ENCODE assay signal across 15 cellular contexts in the genomic region with DNA sequence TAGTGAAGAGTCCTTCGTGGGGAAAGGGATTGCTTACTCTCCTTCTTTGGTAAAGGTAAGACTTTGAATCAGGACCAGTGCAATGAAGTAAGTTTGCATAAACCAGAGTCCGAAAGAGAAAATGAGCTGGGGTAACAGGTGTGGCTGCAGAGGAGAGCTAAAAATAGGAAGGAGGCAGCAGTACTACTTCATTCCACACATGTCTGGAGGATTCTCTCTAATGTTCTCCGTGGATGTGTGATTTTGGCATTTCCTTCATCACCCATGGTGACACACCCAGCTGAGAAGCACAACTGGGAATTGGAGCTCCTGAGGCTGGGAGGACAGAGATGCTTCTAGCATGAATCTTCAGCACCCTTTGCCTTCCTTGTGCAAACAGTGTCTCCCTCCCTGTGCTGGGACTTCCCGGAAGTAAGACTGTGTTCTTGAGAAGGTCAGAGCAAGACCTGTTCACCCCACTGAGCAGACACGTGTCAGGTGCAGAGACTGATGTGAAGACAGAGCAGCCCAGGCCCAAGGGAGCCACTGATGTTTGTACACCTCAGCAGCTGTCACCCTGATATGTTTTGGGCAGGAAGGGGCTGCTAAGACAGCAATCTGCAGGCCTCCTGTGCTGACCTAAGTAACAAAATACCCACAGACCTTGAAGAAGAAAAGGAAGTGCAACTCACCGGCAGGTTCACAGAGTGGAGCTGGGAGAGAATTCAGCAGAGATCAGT. TPM values are rescaled to one million over a fixed set of nuclear protein-coding genes. Genes with fewer than 3 reads are reported as not detected.
DNase-seq lines count a peak whose midpoint lies in the region; ATAC-seq and TF ChIP-seq lines count a peak whose summit lies in the region.
"Had no signal": no experiment of that assay in that cellular context is flagged by ENCODE, and none has a peak within 500 bp of the region (broad histone marks: within the 10 kb centered on the region; RNA-seq: fewer than 3 reads in every experiment).

No MANE protein-coding gene starts in this region.

- POLR2A ChIA-PET in OCI-LY7 (lab: Charles Lee) = interaction anchor here (0.7 to 6.7 kb wide), 22 partner anchors 9 to 300 kb away, joined by 3 to 71 read pairs (median 4); partner anchors contain the start of genes FCRL1 and FCRL2

- TF ChIP-seq CTCF in GM12865 (IDR thresholded peaks at IDR 0.05; ENCODE audit: insufficient read depth, low read depth, low read length, missing control alignments) (no peak), OCI-LY7 (conservative IDR thresholded peaks at IDR 0.05; ENCODE audit: low read length) (no peak), tibial nerve (IDR thresholded peaks at IDR 0.05) (no peak)

- no peak for TF ChIP-seq EP300 in tibial nerve (IDR thresholded peaks at IDR 0.05)

- H3K9me3 ChIP-seq in OCI-LY7 (ENCODE audit: low read length) = peaks cover 7% of the 10 kb centered on the region; the same call in 1 of the 2 replicates
- H3K9me3 ChIP-seq in tibial nerve = peaks cover 0 to 3% (median 0%) of the 10 kb centered on the region in 4 donors
- H3K9me3 ChIP-seq: tibial artery had no signal

- no peaks in the 10 kb centered on the region for H3K27me3 ChIP-seq in tibial nerve
- H3K27me3 ChIP-seq: tibial artery had no signal

- peak overlapping the region; percentile 97 for H3K27ac ChIP-seq in OCI-LY7 (ENCODE audit: low read depth, low read length, poor library complexity, severe bottlenecking)
- no peak overlapping the region for H3K27ac ChIP-seq in tibial nerve
- H3K27ac ChIP-seq: C4-2B, HL-60, tibial artery had no signal

- H3K4me3 ChIP-seq in GM12865 (ENCODE audit: low read depth, low read length) (peak overlapping the region; percentile 2; the same call in 1 of the 2 replicates), OCI-LY7 (ENCODE audit: low read depth, low read length, poor library complexity, severe bottlenecking) (peak overlapping the region; percentile 58), tibial nerve (no peak overlapping the region)
- H3K4me3 ChIP-seq: tibial artery had no signal

- peaks cover 46% of the 10 kb centered on the region for H3K79me2 ChIP-seq in OCI-LY7 (ENCODE audit: insufficient read depth, low read depth, low read length)

- TF ChIP-seq POLR2A in tibial nerve (IDR thresholded peaks at IDR 0.05) = no peak

- H2AFZ ChIP-seq in OCI-LY7 (ENCODE audit: low read length) = no peak overlapping the region

- H3K4me1 ChIP-seq in OCI-LY7 (ENCODE audit: insufficient read depth, low read length, poor library complexity, severe bottlenecking) = peaks cover 79% of the 10 kb centered on the region
- no peaks in the 10 kb centered on the region for H3K4me1 ChIP-seq in tibial nerve
- H3K4me1 ChIP-seq: tibial artery had no signal

- intact Hi-C loops in OCI-LY7 (cut with micrococcal nuclease; ENCODE audit: unreplicated experiment) = loop anchor here (1.0 to 2.0 kb wide), 5 partner anchors 13 to 296 kb away; no protein-coding TSS in a partner anchor

- no TSS peak for BruUV-seq in OCI-LY7 (replicated peaks; lab: Mats Ljungman, UMichigan)

- ATAC-seq in GM19395 (IDR thresholded peaks at IDR 0.05; ENCODE audit: unreplicated experiment) (peak; percentile 94), HG02973 (IDR thresholded peaks at IDR 0.05; ENCODE audit: unreplicated experiment) (peak; percentile 86)

- H3K4me2 ChIP-seq in OCI-LY7 (ENCODE audit: low read length) = peak overlapping the region; percentile 88

- 64 to 65% methylated on average over 6 of the region's 6 CpGs for WGBS in tibial nerve, 2 donors

- DNase-seq in GM12865 (ENCODE audit: low read depth) = peak; percentile 92
- DNase-seq in OCI-LY7 (ENCODE audit: low spot score) = peak; percentile 100
- DNase-seq in NCI-H2196 (lab: John Stamatoyannopoulos, UW; ENCODE audit: unreplicated experiment) = no peak
- no peak for DNase-seq in A172 (ENCODE audit: low spot score)
- no peak for DNase-seq in tibial nerve (ENCODE audit: low spot score in 2 of 2)
- no peak for DNase-seq in activated naive CD4-positive, alpha-beta T cell treated with anti-CD3 and anti-CD28 coated beads, Interleukin-2, amount 50 U/mL, for 16 hours
- DNase-seq: amniotic stem cell; mesendoderm; NCI-H446; stimulated activated CD4-positive, alpha-beta T cell treated with anti-CD3 and anti-CD28 coated beads, Interleukin-15, amount 100 ng/mL, for 24 hours; tibial artery had no signal

- peaks cover 45% of the 10 kb centered on the region for H3K36me3 ChIP-seq in OCI-LY7 (ENCODE audit: insufficient read depth, low read length)
- H3K36me3 ChIP-seq in tibial nerve = no peaks in the 10 kb centered on the region
- H3K36me3 ChIP-seq: tibial artery had no signal

- no peaks in the 10 kb centered on the region for H3K9me2 ChIP-seq in OCI-LY7 (ENCODE audit: insufficient read depth, low read length)

- no peaks in the 10 kb centered on the region for H4K20me1 ChIP-seq in OCI-LY7 (ENCODE audit: insufficient read depth, low read length)

- CTCF ChIA-PET in OCI-LY7 (lab: Charles Lee; ENCODE audit: unreplicated experiment) = interaction anchor here (0.9 kb wide), 1 partner anchor 14 kb away, joined by 3 read pairs; no protein-coding TSS in a partner anchor

RNA-seq across cellular contexts. Expression of gene FCRL1, which starts 13.3 kb away (rescaled TPM):
- total RNA-seq in OCI-LY7 (2014; rRNA removed; shearing (Covaris generic)) = 42.5 and 62.8 TPM in 2 replicates
- 72.6 and 98.3 TPM in 2 replicates for total RNA-seq in OCI-LY7 (2022)
- total RNA-seq in A172 (2014; rRNA removed; shearing (Covaris generic)) = not detected in 2 replicates
- total RNA-seq in tibial nerve = not detected

RNA-seq across cellular contexts. Expression of gene FCRL2, which starts 29.7 kb away (rescaled TPM):
- 9.5 and 11.5 TPM in 2 replicates for total RNA-seq in OCI-LY7 (2014; rRNA removed; shearing (Covaris generic))
- total RNA-seq in OCI-LY7 (2022) = 6.6 and 8.1 TPM in 2 replicates
- total RNA-seq in A172 (2014; rRNA removed; shearing (Covaris generic)) = not detected in 2 replicates
- under 1 TPM in 1 of 4 donors, not detected in 3; 0.21 TPM for total RNA-seq in tibial nerve

RNA-seq across cellular contexts. Expression of gene CD5L, which starts 35.0 kb away (rescaled TPM):
- not detected in 2 replicates for total RNA-seq in OCI-LY7 (2014; rRNA removed; shearing (Covaris generic))
- total RNA-seq in OCI-LY7 (2022) (not detected in 2 replicates), tibial nerve (not detected)
- total RNA-seq in A172 (2014; rRNA removed; shearing (Covaris generic)) = not detected in 2 replicates

Comparison
In these comparisons a context has a peak if more than half of its experiments do, and no peak if none do; other contexts are left out.
1. DNase-seq: peak in GM12865 (single experiment) and OCI-LY7 (single experiment); none in NCI-H2196 (single experiment), A172 (single experiment), tibial nerve (0 of 2) and activated naive CD4-positive, alpha-beta T cell treated with anti-CD3 and anti-CD28 coated beads, Interleukin-2, amount 50 U/mL, for 16 hours (single experiment).
2. H3K4me3 ChIP-seq: peak in GM12865 (single experiment) and OCI-LY7 (single experiment); none in tibial nerve (0 of 4).
3. RNA of gene FCRL1, which starts 13.3 kb away (total RNA-seq): 42.5 to 98.3 TPM in OCI-LY7; not detected in A172 and not detected in tibial nerve; every median in the first group is over 10 times any median in the second.